17 cellular contexts compared by ENCODE assay signal in genomic region chr1:214154596-214155261, GRCh38.
DNase-seq lines count a peak whose midpoint lies in the region; ATAC-seq, FAIRE-seq and TF ChIP-seq lines count a peak whose summit lies in the region.
"Had no signal": no experiment of that assay in that cellular context is flagged by ENCODE, and none has a peak within 500 bp of the region (broad histone marks: within the 10 kb centered on the region; RNA-seq: fewer than 3 reads in every experiment).

No MANE protein-coding gene starts in this region.

- H3K56ac ChIP-seq in H1 (replicated peaks; ENCODE audit: insufficient read length, low read depth, low read length), result no peak overlapping the region

- H3K27ac ChIP-seq in H1 (ENCODE audit: low read depth, low read length) (no peak overlapping the region), HepG2 (ENCODE audit: extremely low read length, insufficient read depth, low read length) (no peak overlapping the region)
- H3K27ac ChIP-seq: 22Rv1, C4-2B had no signal

- H3K14ac ChIP-seq in H1 (ENCODE audit: insufficient read length), result no peak overlapping the region

- 50% methylated on average over 6 of the region's 6 CpGs; no CpG with 5 or more reads in 1 of the 2 experiments for WGBS in H1 (ENCODE audit: extremely low coverage in 1 of 2, insufficient coverage in 1 of 2, insufficient read length in 1 of 2, insufficient replicate concordance in 2 of 2, low coverage in 1 of 2, low lambda C conversion rate in 2 of 2, missing lambda C conversion rate in 1 of 2), 2 experiments
- WGBS in HepG2 (ENCODE audit: low lambda C conversion rate), result 18% methylated on average over 6 of the region's 6 CpGs

- H3K27me3 ChIP-seq in H1 (replicated peaks in 1 of 4; ENCODE audit: control insufficient read depth in 3 of 4, extremely low read depth in 1 of 4, insufficient read depth in 3 of 4, low read length in 3 of 4), result no peaks in the 10 kb centered on the region
- peaks cover 0 to 38% of the 10 kb centered on the region in 2 experiments; a peak in 3 of 5 replicates for H3K27me3 ChIP-seq in HepG2 (ENCODE audit: control insufficient read depth in 1 of 2, insufficient read depth in 2 of 2, low read length in 2 of 2)

- intact Hi-C loops in HepG2 (cut with micrococcal nuclease; ENCODE audit: unreplicated experiment), result no loop called here

- H3K4me3 ChIP-seq in H1 (ENCODE audit: extremely low read depth in 1 of 4, insufficient read depth in 2 of 4, low read depth in 3 of 4, low read length in 4 of 4) (no peak overlapping the region), HepG2 (replicated peaks in 1 of 3; ENCODE audit: insufficient read depth in 1 of 3, low read depth in 2 of 3, low read length in 3 of 3) (no peak overlapping the region)

- no peaks in the 10 kb centered on the region for H3K23me2 ChIP-seq in H1 (ENCODE audit: low read depth, low read length)

- H2AFZ ChIP-seq in H1 (ENCODE audit: low read length), result no peak overlapping the region
- H2AFZ ChIP-seq in HepG2 (ENCODE audit: low read length), result no peak overlapping the region

- H4K91ac ChIP-seq in H1 (replicated peaks; ENCODE audit: insufficient read length, low read length), result no peak overlapping the region

- peak overlapping the region in 1 of 2 experiments; percentile 44; a peak in 2 of 4 replicates for H3K4me2 ChIP-seq in H1 (ENCODE audit: insufficient read depth in 1 of 2, low read depth in 2 of 2, low read length in 2 of 2)
- H3K4me2 ChIP-seq in HepG2 (ENCODE audit: low read depth, low read length), result no peak overlapping the region

- H3K9ac ChIP-seq in H1 (replicated peaks in 1 of 4; ENCODE audit: extremely low read depth in 1 of 4, low read depth in 3 of 4, low read length in 3 of 4) (no peak overlapping the region), HepG2 (ENCODE audit: insufficient read depth, low read depth, low read length) (no peak overlapping the region)

- H3K27ac Mint-ChIP-seq in type B pancreatic cell, result no peak overlapping the region

- peaks cover 0 to 15% (median 2%) of the 10 kb centered on the region in 4 experiments; a peak in 3 of 7 replicates for H3K4me1 ChIP-seq in H1 (replicated peaks in 1 of 4; ENCODE audit: control insufficient read depth in 3 of 4, insufficient read depth in 4 of 4, low read length in 3 of 4)
- no peaks in the 10 kb centered on the region for H3K4me1 ChIP-seq in HepG2 (ENCODE audit: insufficient read depth, low read length)

- H3K36me3 ChIP-seq in H1 (ENCODE audit: control insufficient read depth in 2 of 4, insufficient read depth in 4 of 4, low read length in 3 of 4) (no peaks in the 10 kb centered on the region), HepG2 (replicated peaks in 1 of 2; ENCODE audit: control insufficient read depth in 1 of 2, insufficient read depth in 2 of 2, low read length in 2 of 2) (no peaks in the 10 kb centered on the region)

- in situ Hi-C loops in HepG2 (cut with HindIII; ENCODE audit: extremely low pct_ligation_motif_present, low pct_unique_long_range_greater_than_20kb), result no loop called here

- H2AK5ac ChIP-seq in H1 (ENCODE audit: low read depth, low read length), result no peak overlapping the region

- H3K4me3 Mint-ChIP-seq in type B pancreatic cell, result peak overlapping the region; percentile 16

- H3K79me2 ChIP-seq in H1 (ENCODE audit: control insufficient read depth in 1 of 2, insufficient read depth in 2 of 2, low read length in 2 of 2), result no peaks in the 10 kb centered on the region
- no peaks in the 10 kb centered on the region for H3K79me2 ChIP-seq in HepG2 (ENCODE audit: insufficient read depth, low read length)

- no peak overlapping the region for H4K5ac ChIP-seq in H1 (ENCODE audit: insufficient read length, low read depth, low read length)

- no peaks in the 10 kb centered on the region for H3K79me1 ChIP-seq in H1 (ENCODE audit: low read depth, low read length)

- no peak for ATAC-seq in HepG2
- ATAC-seq in HG02884 (IDR thresholded peaks at IDR 0.05; ENCODE audit: unreplicated experiment), result no peak

- CTCF ChIA-PET in H1 (lab: Charles Lee; ENCODE audit: partially characterized antibody), result interaction anchor here (0.7 to 1.8 kb wide), 4 partner anchors 60 to 286 kb away, joined by 3 to 6 read pairs (median 3); no protein-coding TSS in a partner anchor
- CTCF ChIA-PET in HepG2 (lab: Yijun Ruan, JAX; ENCODE audit: low intra/inter-chr PET ratio, low total read pairs), result no interaction called here

- H3K9me3 ChIP-seq in H1 (ENCODE audit: insufficient read depth in 2 of 2, low read depth in 1 of 2, low read length in 1 of 2) (no peaks in the 10 kb centered on the region), HepG2 (ENCODE audit: low read length) (no peaks in the 10 kb centered on the region)

- no peak overlapping the region for H3K18ac ChIP-seq in H1 (ENCODE audit: extremely low read depth, low read length)

- BruUV-seq in HepG2 (replicated peaks; lab: Mats Ljungman, UMichigan), result no TSS peak

- H2BK15ac ChIP-seq in H1 (ENCODE audit: low read length), result no peak overlapping the region

- H2BK20ac ChIP-seq in H1 (ENCODE audit: low read length), result no peak overlapping the region

- no peak for TF ChIP-seq CTCF in H1 (IDR thresholded peaks at IDR 0.05; ENCODE audit: control extremely low read depth in 1 of 3, insufficient read depth in 1 of 3, low read depth in 1 of 3, low read length in 3 of 3)
- no peak for TF ChIP-seq CTCF in HepG2 (CRISPR knock-in tag; IDR thresholded peaks at IDR 0.05)
- no peak for TF ChIP-seq CTCF in type B pancreatic cell (conservative IDR thresholded peaks at IDR 0.05)

- no peak overlapping the region for H2BK120ac ChIP-seq in H1 (replicated peaks; ENCODE audit: low read depth, low read length)

- H3K23ac ChIP-seq in H1 (ENCODE audit: insufficient read length), result no peak overlapping the region

- H2BK5ac ChIP-seq in H1 (ENCODE audit: low read depth, low read length), result no peak overlapping the region

- POLR2A ChIA-PET in H1 (lab: Charles Lee; ENCODE audit: partially characterized antibody) (no interaction called here), HepG2 (lab: Yijun Ruan, JAX) (no interaction called here)

- peaks cover 31% of the 10 kb centered on the region for H3K27me3 Mint-ChIP-seq in type B pancreatic cell

- no peak for TF ChIP-seq POLR2A in H1 (IDR thresholded peaks at IDR 0.05; ENCODE audit: control extremely low read depth in 1 of 2, low read depth in 2 of 2, low read length in 2 of 2)
- no peak for TF ChIP-seq POLR2A in HepG2 (IDR thresholded peaks at IDR 0.05; ENCODE audit: insufficient read depth in 1 of 2, low read depth in 2 of 2, low read length in 2 of 2)

- TF ChIP-seq EP300 in H1 (IDR thresholded peaks at IDR 0.05; ENCODE audit: borderline replicate concordance in 1 of 2, low read depth in 2 of 2, low read length in 2 of 2) (0 out of 3 replicates have a peak, but pooled peaks of 1 of the 2 experiments have one; percentile 22), HepG2 (IDR thresholded peaks at IDR 0.05; ENCODE audit: low read depth in 2 of 2, low read length in 2 of 2) (no peak), HepG2 (CRISPR knock-in tag; IDR thresholded peaks at IDR 0.05; ENCODE audit: borderline replicate concordance) (no peak)

- H4K20me1 ChIP-seq in H1 (replicated peaks in 1 of 2; ENCODE audit: control insufficient read depth in 1 of 2, insufficient read depth in 2 of 2, low read length in 2 of 2), result no peaks in the 10 kb centered on the region
- no peaks in the 10 kb centered on the region for H4K20me1 ChIP-seq in HepG2 (ENCODE audit: insufficient read depth, low read length)

- H2BK12ac ChIP-seq in H1 (ENCODE audit: low read depth, low read length), result no peak overlapping the region

- peaks cover 26% of the 10 kb centered on the region for H3K4me1 Mint-ChIP-seq in type B pancreatic cell (ENCODE audit: unreplicated experiment)

- TF ChIP-seq RAD21 in H1 (IDR thresholded peaks at IDR 0.05 in 1 of 2, conservative IDR thresholded peaks at IDR 0.05 in 1 of 2; ENCODE audit: low read depth in 2 of 2, low read length in 2 of 2) (peak in 1 of 2 experiments; percentile 4; a peak in 1 of 4 replicates), HepG2 (CRISPR knock-in tag; IDR thresholded peaks at IDR 0.05) (no peak)

- FAIRE-seq in H1 (lab: Jason Lieb, UNC), result no peak
- no peak for FAIRE-seq in HepG2 (lab: Jason Lieb, UNC)
- FAIRE-seq: G401.6 had no signal

- H3K4ac ChIP-seq in H1 (replicated peaks; ENCODE audit: insufficient read length, low read depth, low read length), result no peak overlapping the region

- no peaks in the 10 kb centered on the region for H3K36me3 Mint-ChIP-seq in type B pancreatic cell

- H3K9me3 Mint-ChIP-seq in type B pancreatic cell, result peaks cover 6% of the 10 kb centered on the region

- H4K8ac ChIP-seq in H1 (ENCODE audit: extremely low read depth, insufficient read depth, low read length), result no peak overlapping the region

- DNase-seq in NCI-H82 (lab: John Stamatoyannopoulos, UW) (peak; percentile 46), NCI-H82 treated with DMSO at 0.1 percent for 48 hours (lab: John Stamatoyannopoulos, UW; ENCODE audit: unreplicated experiment) (no peak), H1 (ENCODE audit: low read depth in 1 of 2, low spot score in 2 of 2) (no peak), HepG2 (ENCODE audit: low spot score) (no peak), type B pancreatic cell (ENCODE audit: extremely low spot score, unreplicated experiment) (no peak), NCI-H1436 (lab: John Stamatoyannopoulos, UW) (no peak)
- DNase-seq in effector CD4-positive, alpha-beta T cell, result no peak
- DNase-seq: AML-193, DND-41, KG1, NCI-H1417, NCI-H187 treated with DMSO at 0.1 percent for 48 hours, NCI-H226 had no signal

TF ChIP-seq in H1, 55 proteins besides CTCF, POLR2A, EP300 and RAD21 (continues in another document):
- TF ChIP-seq TCF12 (IDR thresholded peaks at IDR 0.05; ENCODE audit: low read depth, low read length) (0 out of 2 replicates have a peak, but pooled peaks have one; percentile 37), SP2 (IDR thresholded peaks at IDR 0.05; ENCODE audit: low read length) (no peak), YY1 (IDR thresholded peaks at IDR 0.05; ENCODE audit: low read depth, low read length) (no peak), HDAC2 (IDR thresholded peaks at IDR 0.05; ENCODE audit: borderline replicate concordance in 1 of 2, low read depth in 2 of 2, low read length in 2 of 2) (0 out of 4 replicates have a peak, but pooled peaks of 1 of the 2 experiments have one; percentile 44), HDAC6 (IDR thresholded peaks at IDR 0.05; ENCODE audit: low read depth, low read length) (no peak), SAP30 (IDR thresholded peaks at IDR 0.05; ENCODE audit: insufficient read depth, insufficient replicate concordance, low read length) (no peak)

TF ChIP-seq in HepG2, 621 proteins besides CTCF, POLR2A, EP300 and RAD21:
- peak; percentile 23; the same call in 1 of the 2 replicates for TF ChIP-seq ZNF652 (CRISPR knock-in tag; IDR thresholded peaks at IDR 0.05; ENCODE audit: borderline replicate concordance, low read depth)
- TF ChIP-seq ZNF234 (CRISPR knock-in tag; conservative IDR thresholded peaks at IDR 0.05), result no peak
